14 cellular contexts compared by ENCODE assay signal in genomic region chr1:33336580-33336979, GRCh38. TPM values are rescaled to one million over a fixed set of nuclear protein-coding genes. Genes with fewer than 3 reads are reported as not detected.
DNase-seq lines count a peak whose midpoint lies in the region; ATAC-seq and TF ChIP-seq lines count a peak whose summit lies in the region.
"Had no signal": no experiment of that assay in that cellular context is flagged by ENCODE, and none has a peak within 500 bp of the region (broad histone marks: within the 10 kb centered on the region; RNA-seq: fewer than 3 reads in every experiment).

No MANE protein-coding gene starts in this region.

- ATAC-seq in left lung = no peak
- ATAC-seq: HCT116 had no signal

- H3K79me1 ChIP-seq in neuronal stem cell (ENCODE audit: low read depth, low read length) = peaks cover 7% of the 10 kb centered on the region

- no peaks in the 10 kb centered on the region for H3K27me3 ChIP-seq in ACC112 (ENCODE audit: insufficient read depth, low read length)
- no peaks in the 10 kb centered on the region for H3K27me3 ChIP-seq in breast epithelium
- no peaks in the 10 kb centered on the region for H3K27me3 ChIP-seq in neuronal stem cell (ENCODE audit: control insufficient read depth in 3 of 3, insufficient read depth in 3 of 3, low read depth in 1 of 3, low read length in 3 of 3)
- no peaks in the 10 kb centered on the region for H3K27me3 ChIP-seq in left lung
- H3K27me3 ChIP-seq: BE2C had no signal

- H4K8ac ChIP-seq in neuronal stem cell (ENCODE audit: low read depth, low read length) = no peak overlapping the region

- H3K9me3 ChIP-seq in breast epithelium (no peaks in the 10 kb centered on the region), neuronal stem cell (replicated peaks in 1 of 2; ENCODE audit: control insufficient read depth in 2 of 2, insufficient read depth in 1 of 2, low read depth in 1 of 2, low read length in 2 of 2) (no peaks in the 10 kb centered on the region), left lung (no peaks in the 10 kb centered on the region)
- H3K9me3 ChIP-seq: BE2C had no signal

- DNase-seq in NCI-H146 treated with DMSO at 0.1 percent for 48 hours (lab: John Stamatoyannopoulos, UW; ENCODE audit: unreplicated experiment) (peak; percentile 58), breast epithelium (ENCODE audit: low spot score in 2 of 2) (no peak), neuronal stem cell (ENCODE audit: low spot score) (no peak), amygdala (lab: John Stamatoyannopoulos, UW) (no peak), DMS153 treated with DMSO at 0.1 percent for 48 hours (lab: John Stamatoyannopoulos, UW; ENCODE audit: unreplicated experiment) (no peak), left lung (no peak)
- no peak for DNase-seq in activated CD8-positive, alpha-beta memory T cell treated with anti-CD3 and anti-CD28 coated beads, Interleukin-2, amount 50 U/mL, for 48 hours
- DNase-seq: BE2C, NCI-H187 treated with DMSO at 0.1 percent for 48 hours, PC-9 had no signal

- no peak overlapping the region for H2BK5ac ChIP-seq in neuronal stem cell (ENCODE audit: low read length)

- H3K4me3 ChIP-seq in ACC112 (ENCODE audit: low read depth, low read length) (no peak overlapping the region), breast epithelium (peak overlapping the region in 1 of 3 donors; percentile 21), neuronal stem cell (ENCODE audit: low read length in 2 of 2) (no peak overlapping the region), left lung (no peak overlapping the region)
- H3K4me3 ChIP-seq: PC-9 had no signal

- no peak overlapping the region for H3K23ac ChIP-seq in neuronal stem cell (ENCODE audit: low read depth, low read length, poor library complexity)

- peak overlapping the region; percentile 98 for H3K27ac ChIP-seq in ACC112 (ENCODE audit: low read depth, low read length)
- peak overlapping the region; percentile 52 to 96 for H3K27ac ChIP-seq in breast epithelium
- no peak overlapping the region for H3K27ac ChIP-seq in neuronal stem cell (replicated peaks; ENCODE audit: low read length)
- H3K27ac ChIP-seq in left lung = peak overlapping the region in 1 of 2 donors; percentile 97
- H3K27ac ChIP-seq: PC-9 had no signal

- no peak overlapping the region for H2BK120ac ChIP-seq in neuronal stem cell (ENCODE audit: low read depth, low read length)

- H4K91ac ChIP-seq in neuronal stem cell (ENCODE audit: low read depth, low read length, poor library complexity) = no peak overlapping the region

- no peak overlapping the region for H2AFZ ChIP-seq in ACC112 (ENCODE audit: low read length, unreplicated experiment)
- no peak overlapping the region for H2AFZ ChIP-seq in neuronal stem cell (ENCODE audit: low read length)
- H2AFZ ChIP-seq: PC-9 had no signal

- no peak overlapping the region for H2AK5ac ChIP-seq in neuronal stem cell (ENCODE audit: low read depth, low read length)

- H3K9ac ChIP-seq in neuronal stem cell (ENCODE audit: low read depth, low read length, poor library complexity) = no peak overlapping the region

- H3K79me2 ChIP-seq in ACC112 (ENCODE audit: control insufficient read depth, insufficient read depth, low read length, unreplicated experiment) = peaks cover 100% of the 10 kb centered on the region

- H2BK12ac ChIP-seq in neuronal stem cell (ENCODE audit: low read length) = no peak overlapping the region

- peaks cover 98% of the 10 kb centered on the region for H3K4me1 ChIP-seq in ACC112 (ENCODE audit: control insufficient read depth, insufficient read depth, low read length, unreplicated experiment)
- peaks cover 38 to 75% of the 10 kb centered on the region in 2 donors for H3K4me1 ChIP-seq in breast epithelium
- H3K4me1 ChIP-seq in neuronal stem cell (ENCODE audit: control insufficient read depth in 2 of 2, insufficient read depth in 1 of 2, low read depth in 1 of 2, low read length in 2 of 2) = peaks cover 42 to 47% of the 10 kb centered on the region in 2 donors
- H3K4me1 ChIP-seq in left lung = peaks cover 59 to 100% of the 10 kb centered on the region in 2 donors
- H3K4me1 ChIP-seq: BE2C had no signal

- H3K14ac ChIP-seq in neuronal stem cell (ENCODE audit: low read length) = no peak overlapping the region

- no peak overlapping the region for H2BK15ac ChIP-seq in neuronal stem cell (ENCODE audit: low read length)

- TF ChIP-seq CTCF in breast epithelium (IDR thresholded peaks at IDR 0.05) = no peak
- no peak for TF ChIP-seq CTCF in left lung (IDR thresholded peaks at IDR 0.05)

- H3K18ac ChIP-seq in neuronal stem cell (ENCODE audit: low read length) = peak overlapping the region; percentile 4

- no peak overlapping the region for H3K4me2 ChIP-seq in neuronal stem cell (ENCODE audit: insufficient read depth, low read length, poor library complexity, severe bottlenecking)
- H3K4me2 ChIP-seq: PC-9 had no signal

- no CpG with 5 or more reads among the region's 9 CpGs for WGBS in neuronal stem cell (ENCODE audit: extremely low coverage in 2 of 2, insufficient read length in 2 of 2, insufficient replicate concordance in 1 of 2), 2 donors

- no peak for TF ChIP-seq POLR2A in breast epithelium (IDR thresholded peaks at IDR 0.05)

- peaks cover 36% of the 10 kb centered on the region for H3K36me3 ChIP-seq in ACC112 (ENCODE audit: insufficient read depth, low read length)
- no peaks in the 10 kb centered on the region for H3K36me3 ChIP-seq in breast epithelium
- H3K36me3 ChIP-seq in neuronal stem cell (replicated peaks in 1 of 2; ENCODE audit: control insufficient read depth in 2 of 2, insufficient read depth in 2 of 2, low read length in 2 of 2) = peaks cover 27 to 88% of the 10 kb centered on the region in 2 donors
- H3K36me3 ChIP-seq in left lung = peaks cover 0 to 42% of the 10 kb centered on the region in 2 donors
- H3K36me3 ChIP-seq: BE2C had no signal

- H3K4ac ChIP-seq in neuronal stem cell (ENCODE audit: low read length) = no peak overlapping the region

- intact Hi-C loops in breast epithelium (cut with DNase I; ENCODE audit: low total_unique reads) (no loop called here), left lung (cut with DNase I) (no loop called here)

RNA-seq across cellular contexts. Expression of gene A3GALT2, which starts 15.7 kb away (rescaled TPM):
- total RNA-seq in breast epithelium = not detected
- not detected for polyA plus RNA-seq in neuronal stem cell (2013, experiment 1 of 2)
- not detected for polyA plus RNA-seq in neuronal stem cell (2013, experiment 2 of 2)
- not detected for total RNA-seq in left lung
- total RNA-seq: fibroblast of villous mesenchyme; PC-9; T-helper 2 cell treated with Interferon-gamma antibody and Interleukin-4, amounts not matched to agents 100 ng/mL and 5 ng/mL, for 36 hours had no signal
